Comparison of ENCODE assay signal across 15 cellular contexts in the genomic region with DNA sequence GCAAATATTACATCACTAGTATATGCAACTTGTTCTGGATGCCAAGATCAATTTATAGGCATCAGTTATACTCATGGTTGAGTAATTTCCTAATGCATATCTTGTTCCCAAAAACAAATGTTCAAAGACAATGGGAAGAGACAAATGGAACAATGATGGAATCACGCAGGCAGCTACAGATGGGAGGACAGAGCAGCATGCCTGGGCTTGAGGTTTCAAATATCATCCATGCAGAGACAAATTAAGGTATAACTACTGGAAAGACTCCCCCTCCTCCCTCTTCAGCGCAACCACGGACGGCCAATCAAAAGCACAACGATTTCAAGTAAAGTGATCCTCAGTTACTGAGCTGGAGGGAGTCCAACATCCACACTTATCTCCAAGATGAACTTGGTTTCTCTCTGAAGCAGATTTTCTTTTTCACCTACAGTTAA.
DNase-seq lines count a peak whose midpoint lies in the region; ATAC-seq and TF ChIP-seq lines count a peak whose summit lies in the region.
"Had no signal": no experiment of that assay in that cellular context is flagged by ENCODE, and none has a peak within 500 bp of the region (broad histone marks: within the 10 kb centered on the region; RNA-seq: fewer than 3 reads in every experiment).

No MANE protein-coding gene starts in this region.

- no peaks in the 10 kb centered on the region for H3K27me3 Mint-ChIP-seq in CD4-positive, CD25-positive, alpha-beta regulatory T cell
- no peaks in the 10 kb centered on the region for H3K27me3 Mint-ChIP-seq in activated T-helper 17 cell treated with anti-CD3 and anti-CD28 coated beads, Interleukin-2, amount 50 U/mL, for 72 hours

- TF ChIP-seq EP300 in sigmoid colon (IDR thresholded peaks at IDR 0.05), result no peak

- H3K27me3 ChIP-seq in CD4-positive, CD25-positive, alpha-beta regulatory T cell (ENCODE audit: control insufficient read depth, insufficient read depth, low read length), result no peaks in the 10 kb centered on the region
- no peaks in the 10 kb centered on the region for H3K27me3 ChIP-seq in sigmoid colon
- H3K27me3 ChIP-seq: BE2C, Peyer's patch had no signal

- peak overlapping the region in 2 of 3 donors; percentile 11 to 66 for H3K27ac Mint-ChIP-seq in CD4-positive, CD25-positive, alpha-beta regulatory T cell
- H3K27ac Mint-ChIP-seq in activated T-helper 17 cell treated with anti-CD3 and anti-CD28 coated beads, Interleukin-2, amount 50 U/mL, for 72 hours, result peak overlapping the region; percentile 35

- intact Hi-C loops in sigmoid colon (cut with DNase I), result no loop called here

- peaks cover 4 to 18% (median 13%) of the 10 kb centered on the region in 4 donors for H3K4me1 Mint-ChIP-seq in CD4-positive, CD25-positive, alpha-beta regulatory T cell
- peaks cover 5% of the 10 kb centered on the region for H3K4me1 Mint-ChIP-seq in activated T-helper 17 cell treated with anti-CD3 and anti-CD28 coated beads, Interleukin-2, amount 50 U/mL, for 72 hours

- no peaks in the 10 kb centered on the region for H3K9me3 ChIP-seq in CD4-positive, CD25-positive, alpha-beta regulatory T cell (ENCODE audit: control insufficient read depth in 2 of 2, low read length in 2 of 2)
- no peaks in the 10 kb centered on the region for H3K9me3 ChIP-seq in sigmoid colon
- H3K9me3 ChIP-seq: BE2C, Peyer's patch, prostate gland had no signal

- no peak for ATAC-seq in CD4-positive, CD25-positive, alpha-beta regulatory T cell (ENCODE audit: low read depth in 2 of 2)
- no peak for ATAC-seq in activated T-helper 17 cell treated with anti-CD3 and anti-CD28 coated beads, Interleukin-2, amount 50 U/mL, for 72 hours (replicated peaks)
- no peak for ATAC-seq in GM21526 (IDR thresholded peaks at IDR 0.05; ENCODE audit: low FRiP score, unreplicated experiment)
- ATAC-seq: activated naive CD4-positive, alpha-beta T cell treated with anti-CD3 and anti-CD28 coated beads, Interleukin-2, amount 50 U/mL, for 72 hours had no signal

- H3K4me1 ChIP-seq in CD4-positive, CD25-positive, alpha-beta regulatory T cell (ENCODE audit: control insufficient read depth, insufficient read depth, low read length, poor library complexity, severe bottlenecking), result no peaks in the 10 kb centered on the region
- H3K4me1 ChIP-seq in sigmoid colon, result peaks cover 0 to 13% (median 6%) of the 10 kb centered on the region in 4 donors
- H3K4me1 ChIP-seq: Peyer's patch, prostate gland had no signal

- TF ChIP-seq POLR2A in erythroblast (IDR thresholded peaks at IDR 0.05; ENCODE audit: low read length) (no peak), sigmoid colon (IDR thresholded peaks at IDR 0.05) (no peak)

- H3K4me3 Mint-ChIP-seq in CD4-positive, CD25-positive, alpha-beta regulatory T cell, result no peak overlapping the region
- no peak overlapping the region for H3K4me3 Mint-ChIP-seq in activated T-helper 17 cell treated with anti-CD3 and anti-CD28 coated beads, Interleukin-2, amount 50 U/mL, for 72 hours

- H3K36me3 Mint-ChIP-seq in CD4-positive, CD25-positive, alpha-beta regulatory T cell, result peaks cover 65% of the 10 kb centered on the region
- H3K36me3 Mint-ChIP-seq in activated T-helper 17 cell treated with anti-CD3 and anti-CD28 coated beads, Interleukin-2, amount 50 U/mL, for 72 hours (ENCODE audit: low read depth), result peaks cover 100% of the 10 kb centered on the region

- H3K27ac ChIP-seq in CD4-positive, CD25-positive, alpha-beta regulatory T cell (ENCODE audit: insufficient read depth, low read length, poor library complexity, severe bottlenecking), result no peak overlapping the region
- no peak overlapping the region for H3K27ac ChIP-seq in caudate nucleus (ENCODE audit: low read depth, low read length)
- no peak overlapping the region for H3K27ac ChIP-seq in sigmoid colon
- H3K27ac ChIP-seq: Peyer's patch, prostate gland had no signal

- no peak overlapping the region for H3K4me3 ChIP-seq in CD4-positive, CD25-positive, alpha-beta regulatory T cell (ENCODE audit: low read depth, low read length)
- no peak overlapping the region for H3K4me3 ChIP-seq in sigmoid colon
- H3K4me3 ChIP-seq: Peyer's patch, prostate gland had no signal

- no peak for DNase-seq in CD4-positive, CD25-positive, alpha-beta regulatory T cell
- DNase-seq in NCI-H128 (lab: John Stamatoyannopoulos, UW; ENCODE audit: unreplicated experiment) (peak; percentile 33), iris pigment epithelial cell (ENCODE audit: low read depth) (peak; percentile 76), erythroblast (lab: John Stamatoyannopoulos, UW) (no peak), caudate nucleus (lab: John Stamatoyannopoulos, UW) (no peak), sigmoid colon (no peak)
- DNase-seq: BE2C, mesendoderm, NCI-H446, Peyer's patch, T-helper 9 cell had no signal

- H3K36me3 ChIP-seq in CD4-positive, CD25-positive, alpha-beta regulatory T cell (ENCODE audit: control insufficient read depth, insufficient read depth, low read length), result peaks cover 78% of the 10 kb centered on the region
- peaks cover 0 to 66% (median 11%) of the 10 kb centered on the region in 4 donors for H3K36me3 ChIP-seq in sigmoid colon
- H3K36me3 ChIP-seq: BE2C, prostate gland had no signal

- TF ChIP-seq CTCF in sigmoid colon (IDR thresholded peaks at IDR 0.05), result no peak

- H3K9me3 Mint-ChIP-seq in CD4-positive, CD25-positive, alpha-beta regulatory T cell, result peaks cover 0 to 2% (median 0%) of the 10 kb centered on the region in 7 donors
- no peaks in the 10 kb centered on the region for H3K9me3 Mint-ChIP-seq in activated T-helper 17 cell treated with anti-CD3 and anti-CD28 coated beads, Interleukin-2, amount 50 U/mL, for 72 hours
- H3K9me3 Mint-ChIP-seq: activated naive CD4-positive, alpha-beta T cell treated with anti-CD3 and anti-CD28 coated beads, Interleukin-2, amount 50 U/mL, for 72 hours had no signal

- 83 to 86% methylated on average over 5 of the region's 5 CpGs for WGBS in sigmoid colon, 2 donors

Comparison
In these comparisons a context has a peak if more than half of its experiments do, and no peak if none do; other contexts are left out.
1. DNase-seq: peak in NCI-H128 (single experiment) and iris pigment epithelial cell (single experiment); none in CD4-positive, CD25-positive, alpha-beta regulatory T cell (0 of 3), erythroblast (0 of 2), caudate nucleus (0 of 61) and sigmoid colon (single experiment).